ENCODE assay signal across 1 cellular context in the genomic region with DNA sequence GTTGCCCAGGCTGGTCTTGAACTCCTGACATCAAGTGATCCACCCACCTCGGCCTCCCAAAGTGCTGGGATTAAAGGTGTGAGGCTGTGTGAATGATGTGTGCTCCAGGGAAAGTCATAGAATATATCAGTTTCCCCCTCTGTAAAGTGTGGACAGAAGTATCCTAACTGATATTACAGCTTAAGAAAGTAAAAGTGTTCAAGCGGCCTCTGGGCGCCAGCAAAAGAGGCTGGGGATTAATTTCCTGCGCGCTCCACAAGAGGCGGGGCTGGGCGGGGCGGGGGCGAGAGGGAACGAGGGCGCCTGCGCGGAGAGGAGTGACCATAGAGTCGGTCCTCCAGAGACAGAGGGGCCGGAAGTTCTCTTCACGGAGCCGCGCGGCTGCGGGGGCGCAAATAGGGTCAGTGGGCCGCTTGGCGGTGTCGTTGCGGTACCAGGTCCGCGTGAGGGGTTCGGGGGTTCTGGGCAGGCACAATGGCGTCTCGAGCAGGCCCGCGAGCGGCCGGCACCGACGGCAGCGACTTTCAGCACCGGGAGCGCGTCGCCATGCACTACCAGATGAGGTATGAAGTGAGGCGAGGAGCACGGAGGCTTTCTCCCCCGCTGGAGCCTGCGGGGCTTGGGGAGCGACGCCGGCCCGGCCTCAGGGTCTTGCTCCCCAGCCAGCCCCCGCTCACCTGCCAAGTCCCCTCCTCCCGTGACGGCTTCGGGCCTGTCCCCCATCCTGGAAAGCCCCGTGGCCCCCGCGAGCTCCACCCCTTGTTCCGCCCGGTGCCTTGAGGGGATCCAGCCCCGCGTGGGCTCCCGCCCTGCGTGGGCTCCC.
TF ChIP-seq lines count a peak whose summit lies in the region.

TSS of gene JAGN1 (plus strand) at position 362 of the 823 bp plus-strand sequence. CDS start at position 475, 113 bp downstream.

TF ChIP-seq in HepG2, 621 proteins besides CTCF, POLR2A, EP300 and RAD21 (continued from another document and continues in another):
- TF ChIP-seq, protein P1, sequence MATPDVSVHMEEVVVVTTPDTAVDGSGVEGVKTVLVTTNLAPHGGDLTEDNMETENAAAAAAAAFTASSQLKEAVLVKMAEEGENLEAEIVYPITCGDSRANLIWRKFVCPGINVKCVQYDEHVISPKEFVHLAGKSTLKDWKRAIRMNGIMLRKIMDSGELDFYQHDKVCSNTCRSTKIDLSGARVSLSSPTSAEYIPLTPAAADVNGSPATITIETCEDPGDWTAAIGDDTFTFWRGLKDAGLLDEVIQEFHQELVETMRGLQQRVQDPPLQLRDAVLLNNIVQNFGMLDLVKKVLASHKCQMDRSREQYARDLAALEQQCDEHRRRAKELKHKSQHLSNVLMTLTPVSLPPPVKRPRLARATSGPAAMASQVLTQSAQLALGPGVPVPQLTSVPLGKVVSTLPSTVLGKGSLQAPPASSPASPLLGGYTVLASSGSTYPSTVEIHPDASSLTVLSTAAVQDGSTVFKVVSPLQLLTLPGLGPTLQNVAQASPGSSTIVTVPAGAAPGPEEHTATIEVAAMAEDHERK (CRISPR knock-in tag; IDR thresholded peaks at IDR 0.05; ENCODE audit: low read depth) = no peak
- TF ChIP-seq ZMAT5 (CRISPR knock-in tag; IDR thresholded peaks at IDR 0.05; ENCODE audit: borderline replicate concordance, low read depth) (no peak), MTA1 (CRISPR knock-in tag; IDR thresholded peaks at IDR 0.05; ENCODE audit: borderline replicate concordance) (no peak; the same call in 1 of the 2 replicates), KAT2B (IDR thresholded peaks at IDR 0.05; ENCODE audit: borderline replicate concordance, low read depth, low read length) (no peak), ZBTB49 (CRISPR knock-in tag; IDR thresholded peaks at IDR 0.05; ENCODE audit: borderline replicate concordance) (no peak), ZGPAT (CRISPR knock-in tag; IDR thresholded peaks at IDR 0.05) (peak; percentile 94), DNMT3B (CRISPR knock-in tag; conservative IDR thresholded peaks at IDR 0.05) (no peak), RXRB (CRISPR knock-in tag; IDR thresholded peaks at IDR 0.05; ENCODE audit: borderline replicate concordance) (peak; percentile 74), SNAPC2 (CRISPR knock-in tag; IDR thresholded peaks at IDR 0.05) (no peak), ZNF776 (CRISPR knock-in tag; IDR thresholded peaks at IDR 0.05) (peak; percentile 94), MAFK (conservative IDR thresholded peaks at IDR 0.05 in 1 of 2, IDR thresholded peaks at IDR 0.05 in 1 of 2; ENCODE audit: low read length in 2 of 2) (no peak), ZNF614 (CRISPR knock-in tag; IDR thresholded peaks at IDR 0.05; ENCODE audit: borderline replicate concordance) (no peak), ZBTB4 (CRISPR knock-in tag; IDR thresholded peaks at IDR 0.05; ENCODE audit: borderline replicate concordance) (peak; percentile 59; the same call in 1 of the 2 replicates), ZNF3 (CRISPR knock-in tag; IDR thresholded peaks at IDR 0.05) (no peak), ZBTB20 (CRISPR knock-in tag; IDR thresholded peaks at IDR 0.05; ENCODE audit: borderline replicate concordance, low read depth) (peak; percentile 93; the same call in 1 of the 2 replicates), HCFC1 (IDR thresholded peaks at IDR 0.05; ENCODE audit: low read depth, low read length) (peak; percentile 44; the same call in 1 of the 2 replicates), HNRNPLL (IDR thresholded peaks at IDR 0.05; ENCODE audit: low read depth, low read length, poor library complexity, severe bottlenecking) (peak; percentile 68), AHR (CRISPR knock-in tag; IDR thresholded peaks at IDR 0.05) (peak; percentile 51; the same call in 1 of the 2 replicates), NR2F1 (CRISPR knock-in tag; IDR thresholded peaks at IDR 0.05) (peak in 1 of 2 experiments; percentile 13; a peak in 1 of 4 replicates), STAT5B (CRISPR knock-in tag; IDR thresholded peaks at IDR 0.05) (no peak), XBP1 (CRISPR knock-in tag; IDR thresholded peaks at IDR 0.05) (no peak), HMG20B (CRISPR knock-in tag; conservative IDR thresholded peaks at IDR 0.05) (no peak), ATF4 (CRISPR knock-in tag; IDR thresholded peaks at IDR 0.05) (no peak), MED8 (CRISPR knock-in tag; IDR thresholded peaks at IDR 0.05; ENCODE audit: insufficient replicate concordance) (peak; percentile 84), JDP2 (CRISPR knock-in tag; IDR thresholded peaks at IDR 0.05; ENCODE audit: borderline replicate concordance) (no peak), MXD3 (CRISPR knock-in tag; IDR thresholded peaks at IDR 0.05) (peak; percentile 57; the same call in 1 of the 2 replicates), ZNF33A (CRISPR knock-in tag; IDR thresholded peaks at IDR 0.05; ENCODE audit: borderline replicate concordance) (peak; percentile 68; the same call in 1 of the 2 replicates), ZNF547 (CRISPR knock-in tag; IDR thresholded peaks at IDR 0.05) (peak; percentile 84), POLR2AphosphoS2 (IDR thresholded peaks at IDR 0.05; ENCODE audit: low read depth, low read length) (no peak), GFI1 (CRISPR knock-in tag; IDR thresholded peaks at IDR 0.05; ENCODE audit: borderline replicate concordance) (peak; percentile 47; the same call in 1 of the 2 replicates), ZNF260 (CRISPR knock-in tag; IDR thresholded peaks at IDR 0.05; ENCODE audit: borderline replicate concordance, low read depth) (no peak), ZNF160 (CRISPR knock-in tag; IDR thresholded peaks at IDR 0.05) (peak; percentile 78; the same call in 1 of the 2 replicates), ZNF670 (CRISPR knock-in tag; IDR thresholded peaks at IDR 0.05; ENCODE audit: borderline replicate concordance) (peak; percentile 85; the same call in 1 of the 2 replicates), KLF6 (CRISPR knock-in tag; IDR thresholded peaks at IDR 0.05) (peak; percentile 89), SYNCRIP (IDR thresholded peaks at IDR 0.05; ENCODE audit: insufficient read depth, low read depth, low read length) (no peak), ZFP41 (CRISPR knock-in tag; IDR thresholded peaks at IDR 0.05; ENCODE audit: borderline replicate concordance) (peak; percentile 74), ZNF484 (CRISPR knock-in tag; IDR thresholded peaks at IDR 0.05; ENCODE audit: borderline replicate concordance, low read depth) (0 out of 2 replicates have a peak, but pooled peaks have one; percentile 48), ATF5 (CRISPR knock-in tag; IDR thresholded peaks at IDR 0.05; ENCODE audit: low read depth) (0 out of 2 replicates have a peak, but pooled peaks have one; percentile 81), ZNF33B (CRISPR knock-in tag; IDR thresholded peaks at IDR 0.05) (no peak)
- TF ChIP-seq, protein P2, sequence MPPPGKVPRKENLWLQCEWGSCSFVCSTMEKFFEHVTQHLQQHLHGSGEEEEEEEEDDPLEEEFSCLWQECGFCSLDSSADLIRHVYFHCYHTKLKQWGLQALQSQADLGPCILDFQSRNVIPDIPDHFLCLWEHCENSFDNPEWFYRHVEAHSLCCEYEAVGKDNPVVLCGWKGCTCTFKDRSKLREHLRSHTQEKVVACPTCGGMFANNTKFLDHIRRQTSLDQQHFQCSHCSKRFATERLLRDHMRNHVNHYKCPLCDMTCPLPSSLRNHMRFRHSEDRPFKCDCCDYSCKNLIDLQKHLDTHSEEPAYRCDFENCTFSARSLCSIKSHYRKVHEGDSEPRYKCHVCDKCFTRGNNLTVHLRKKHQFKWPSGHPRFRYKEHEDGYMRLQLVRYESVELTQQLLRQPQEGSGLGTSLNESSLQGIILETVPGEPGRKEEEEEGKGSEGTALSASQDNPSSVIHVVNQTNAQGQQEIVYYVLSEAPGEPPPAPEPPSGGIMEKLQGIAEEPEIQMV (CRISPR knock-in tag; IDR thresholded peaks at IDR 0.05; ENCODE audit: low read depth) = peak; percentile 93
- TF ChIP-seq, protein P3, sequence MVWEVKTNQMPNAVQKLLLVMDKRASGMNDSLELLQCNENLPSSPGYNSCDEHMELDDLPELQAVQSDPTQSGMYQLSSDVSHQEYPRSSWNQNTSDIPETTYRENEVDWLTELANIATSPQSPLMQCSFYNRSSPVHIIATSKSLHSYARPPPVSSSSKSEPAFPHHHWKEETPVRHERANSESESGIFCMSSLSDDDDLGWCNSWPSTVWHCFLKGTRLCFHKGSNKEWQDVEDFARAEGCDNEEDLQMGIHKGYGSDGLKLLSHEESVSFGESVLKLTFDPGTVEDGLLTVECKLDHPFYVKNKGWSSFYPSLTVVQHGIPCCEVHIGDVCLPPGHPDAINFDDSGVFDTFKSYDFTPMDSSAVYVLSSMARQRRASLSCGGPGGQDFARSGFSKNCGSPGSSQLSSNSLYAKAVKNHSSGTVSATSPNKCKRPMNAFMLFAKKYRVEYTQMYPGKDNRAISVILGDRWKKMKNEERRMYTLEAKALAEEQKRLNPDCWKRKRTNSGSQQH (CRISPR knock-in tag; IDR thresholded peaks at IDR 0.05; ENCODE audit: low read depth) = peak; percentile 64; the same call in 1 of the 2 replicates
